16 cellular contexts compared by ENCODE assay signal in genomic region chr2:136383161-136383560, GRCh38.
DNase-seq lines count a peak whose midpoint lies in the region; ATAC-seq, FAIRE-seq and TF ChIP-seq lines count a peak whose summit lies in the region.
"Had no signal": no experiment of that assay in that cellular context is flagged by ENCODE, and none has a peak within 500 bp of the region (broad histone marks: within the 10 kb centered on the region; RNA-seq: fewer than 3 reads in every experiment).

No MANE protein-coding gene starts in this region.

- intact Hi-C loops in CD4-positive, alpha-beta T cell (cut with DNase I, micrococcal nuclease) = loop anchor here in 1 of 2 experiments (10.0 kb wide), 1 partner anchor 1708 kb away; no protein-coding TSS in a partner anchor
- intact Hi-C loops in esophagus muscularis mucosa (cut with DNase I) (no loop called here), ovary (cut with DNase I) (no loop called here)

- no peaks in the 10 kb centered on the region for H3K36me3 Mint-ChIP-seq in CD4-positive, alpha-beta T cell (ENCODE audit: low read depth)
- no peaks in the 10 kb centered on the region for H3K36me3 Mint-ChIP-seq in T-cell

- H3K27me3 ChIP-seq in CD4-positive, alpha-beta T cell (ENCODE audit: control insufficient read depth, insufficient read depth, low read length) = no peaks in the 10 kb centered on the region
- H3K27me3 ChIP-seq in esophagus muscularis mucosa (no peaks in the 10 kb centered on the region), ovary (no peaks in the 10 kb centered on the region)

- H3K36me3 ChIP-seq in esophagus muscularis mucosa = no peaks in the 10 kb centered on the region
- no peaks in the 10 kb centered on the region for H3K36me3 ChIP-seq in ovary
- H3K36me3 ChIP-seq: thoracic aorta had no signal

- H3K9me3 Mint-ChIP-seq in CD4-positive, alpha-beta T cell = no peaks in the 10 kb centered on the region
- H3K9me3 Mint-ChIP-seq in T-cell = no peaks in the 10 kb centered on the region

- no peak for TF ChIP-seq CTCF in CD4-positive, alpha-beta T cell (IDR thresholded peaks at IDR 0.05)
- TF ChIP-seq CTCF in esophagus muscularis mucosa (IDR thresholded peaks at IDR 0.05) (no peak), ovary (IDR thresholded peaks at IDR 0.05) (no peak)

- CTCF ChIA-PET in CD4-positive, alpha-beta T cell (lab: Charles Lee) = interaction anchor here (0.7 to 3.6 kb wide), 6 partner anchors 145 to 469 kb away, joined by 3 to 49 read pairs (median 11); no protein-coding TSS in a partner anchor
- CTCF ChIA-PET in T-cell (lab: Charles Lee) = interaction anchor here (0.5 to 14.1 kb wide), 10 partner anchors 56 to 1379 kb away, joined by 3 to 287 read pairs (median 4); partner anchors contain the start of gene DARS1 (in 1 of the 2)

- no peak for ATAC-seq in CD4-positive, alpha-beta T cell (ENCODE audit: poor library complexity)
- no peak for ATAC-seq in T-cell (replicated peaks in 1 of 4)
- ATAC-seq: right cardiac atrium had no signal

- TF ChIP-seq EP300 in esophagus muscularis mucosa (IDR thresholded peaks at IDR 0.05) (no peak), ovary (IDR thresholded peaks at IDR 0.05) (no peak)

- POLR2A ChIA-PET in CD4-positive, alpha-beta T cell (lab: Charles Lee) = interaction anchor here (1.3 to 2.3 kb wide), 6 partner anchors 253 to 507 kb away, joined by 3 to 24 read pairs (median 13); partner anchors contain the start of gene MCM6
- POLR2A ChIA-PET in T-cell (lab: Charles Lee) = interaction anchor here (0.6 to 1.6 kb wide), 5 partner anchors 254 to 507 kb away, joined by 3 to 5 read pairs (median 3); partner anchors contain the start of genes CXCR4 (in 1 of the 2), DARS1 (in 1 of the 2) and MCM6 (in 1 of the 2)

- H3K27ac ChIP-seq in CD4-positive, alpha-beta T cell (ENCODE audit: low read depth, low read length) = peak overlapping the region; percentile 23
- H3K27ac ChIP-seq in esophagus muscularis mucosa (replicated peaks in 1 of 4) = no peak overlapping the region
- no peak overlapping the region for H3K27ac ChIP-seq in ovary
- H3K27ac ChIP-seq: C4-2B, thoracic aorta had no signal

- FAIRE-seq in GM12892 (lab: Jason Lieb, UNC) = peak; percentile 71

- no peaks in the 10 kb centered on the region for H3K9me3 ChIP-seq in CD4-positive, alpha-beta T cell (ENCODE audit: control insufficient read depth, low read length)
- H3K9me3 ChIP-seq in esophagus muscularis mucosa = no peaks in the 10 kb centered on the region
- no peaks in the 10 kb centered on the region for H3K9me3 ChIP-seq in ovary
- H3K9me3 ChIP-seq: thoracic aorta had no signal

- DNase-seq in CD4-positive, alpha-beta T cell = no peak
- no peak for DNase-seq in GM12892 (ENCODE audit: insufficient read length)
- DNase-seq in T-cell = no peak
- DNase-seq in esophagus muscularis mucosa (ENCODE audit: extremely low spot score) = peak; percentile 17
- no peak for DNase-seq in ovary
- no peak for DNase-seq in ureter (ENCODE audit: low spot score)
- DNase-seq in activated CD8-positive, alpha-beta memory T cell treated with anti-CD3 and anti-CD28 coated beads, Interleukin-2, amount 50 U/mL, for 48 hours = no peak
- DNase-seq: activated T-cell treated with anti-CD3 and anti-CD28 coated beads, Interleukin-2, amount 50 U/mL, for 48 hours; cortex of kidney; GDM1; HCEC 1CT; NCI-H2081 treated with DMSO at 0.1 percent for 48 hours; NCI-H748 treated with DMSO at 0.1 percent for 48 hours; right cardiac atrium had no signal

- TF ChIP-seq POLR2A in GM12892 (IDR thresholded peaks at IDR 0.05; ENCODE audit: low read depth, low read length) (no peak), esophagus muscularis mucosa (IDR thresholded peaks at IDR 0.05; ENCODE audit: low read depth) (no peak), ovary (IDR thresholded peaks at IDR 0.05) (no peak)

- H3K27me3 Mint-ChIP-seq in CD4-positive, alpha-beta T cell = no peaks in the 10 kb centered on the region
- no peaks in the 10 kb centered on the region for H3K27me3 Mint-ChIP-seq in T-cell

- peaks cover 0 to 14% (median 3%) of the 10 kb centered on the region in 4 donors for H3K4me1 ChIP-seq in esophagus muscularis mucosa
- H3K4me1 ChIP-seq in ovary (ENCODE audit: insufficient read depth) = no peaks in the 10 kb centered on the region

- H3K4me3 ChIP-seq in esophagus muscularis mucosa (no peak overlapping the region), ovary (no peak overlapping the region)
- H3K4me3 ChIP-seq: thoracic aorta had no signal

- H3K4me3 Mint-ChIP-seq in CD4-positive, alpha-beta T cell = no peak overlapping the region
- H3K4me3 Mint-ChIP-seq in T-cell = peak overlapping the region in 2 of 3 donors; percentile 5 to 31

- 85% methylated on average over 3 of the region's 3 CpGs for WGBS in esophagus muscularis mucosa
- 88 to 89% (median 89%) methylated on average over 3 of the region's 3 CpGs for WGBS in ovary, 3 donors

- H3K4me1 Mint-ChIP-seq in CD4-positive, alpha-beta T cell (ENCODE audit: low read depth) = peaks cover 45% of the 10 kb centered on the region
- H3K4me1 Mint-ChIP-seq in T-cell = peaks cover 38 to 51% (median 48%) of the 10 kb centered on the region in 3 donors

- peak overlapping the region; percentile 80 for H3K27ac Mint-ChIP-seq in CD4-positive, alpha-beta T cell
- H3K27ac Mint-ChIP-seq in T-cell = peak overlapping the region; percentile 97
